22 cellular contexts compared by ENCODE assay signal in the genomic region with DNA sequence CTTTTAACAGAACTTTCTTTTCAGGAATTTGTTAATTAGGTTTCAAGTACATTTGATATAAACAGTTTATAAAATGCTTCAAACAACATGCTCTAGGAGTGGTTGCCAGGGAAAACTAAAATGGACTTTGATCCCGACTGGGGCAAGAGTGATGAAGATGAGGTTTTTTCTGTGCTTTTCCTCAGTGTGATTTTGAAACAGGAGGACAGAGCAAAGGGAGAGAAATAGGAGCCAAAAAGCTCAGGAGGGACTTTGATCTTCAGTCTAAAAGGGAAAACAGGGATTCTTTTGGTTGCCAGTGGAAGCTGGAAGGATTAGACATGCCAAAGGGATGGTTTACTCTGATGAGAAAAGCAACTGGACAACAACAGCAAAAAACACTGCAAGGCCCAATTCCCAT.
"Had no signal": no experiment of that assay in that cellular context is flagged by ENCODE, and none has a peak within 500 bp of the region (broad histone marks: within the 10 kb centered on the region; RNA-seq: fewer than 3 reads in every experiment).

No MANE protein-coding gene starts in this region.

- H3K36me3 Mint-ChIP-seq: activated naive CD8-positive, alpha-beta T cell treated with anti-CD3 and anti-CD28 coated beads for 36 hours; WTC11 had no signal

- H3K9me3 ChIP-seq: lower lobe of right lung, spleen, upper lobe of right lung had no signal

- H3K27me3 ChIP-seq: foreskin keratinocyte, spleen, upper lobe of right lung had no signal

- H3K27ac ChIP-seq: foreskin keratinocyte, lower lobe of right lung, parathyroid adenoma, spleen, upper lobe of right lung had no signal

- H3K4me1 ChIP-seq: lower lobe of right lung, parathyroid adenoma, spleen, upper lobe of right lung had no signal

- H3K36me3 ChIP-seq: lower lobe of right lung, spleen, upper lobe of right lung had no signal

- H3K4me3 ChIP-seq: lower lobe of right lung, spleen, upper lobe of right lung had no signal

- H3K9me3 Mint-ChIP-seq: activated T-cell treated with anti-CD3 and anti-CD28 coated beads, Interleukin-2, amount 50 U/mL, for 4 hours; activated T-helper 2 cell treated with anti-CD3 and anti-CD28 coated beads, Interferon-gamma antibody, Interleukin-2, Interleukin-4, amounts not matched to agents 10 μg/mL and 5 μg/mL and 100 μg/mL, durations not matched to agents 14 hours and 24 hours and 36 hours; T-helper 1 cell treated with Interleukin-12 subunit alpha and Interleukin-12 subunit beta and Interleukin-4 antibody, amounts not matched to agents 30 μg/mL and 1 μg/mL, for 36 hours; WTC11 had no signal

- H3K27ac Mint-ChIP-seq: activated naive CD8-positive, alpha-beta T cell treated with anti-CD3 and anti-CD28 coated beads for 36 hours; activated T-helper 2 cell treated with anti-CD3 and anti-CD28 coated beads, Interferon-gamma antibody, Interleukin-2, Interleukin-4, amounts not matched to agents 10 μg/mL and 5 μg/mL and 100 μg/mL, durations not matched to agents 14 hours and 24 hours and 36 hours; endodermal cell; T-helper 1 cell treated with Interleukin-12 subunit alpha and Interleukin-12 subunit beta and Interleukin-4 antibody, amounts not matched to agents 30 μg/mL and 1 μg/mL, for 36 hours; WTC11 had no signal

- H3K4me3 Mint-ChIP-seq: activated naive CD8-positive, alpha-beta T cell treated with anti-CD3 and anti-CD28 coated beads for 36 hours; activated T-cell treated with anti-CD3 and anti-CD28 coated beads, Interleukin-2, amount 50 U/mL, for 4 hours; endodermal cell; T-helper 1 cell treated with Interleukin-12 subunit alpha and Interleukin-12 subunit beta and Interleukin-4 antibody, amounts not matched to agents 30 μg/mL and 1 μg/mL, for 36 hours; WTC11 had no signal

- H3K4me1 Mint-ChIP-seq: activated naive CD8-positive, alpha-beta T cell treated with anti-CD3 and anti-CD28 coated beads for 36 hours had no signal

- DNase-seq: activated CD8-positive, alpha-beta memory T cell treated with anti-CD3 and anti-CD28 coated beads for 24 hours; activated CD8-positive, alpha-beta memory T cell treated with anti-CD3 and anti-CD28 coated beads, Interleukin-2, amount 50 U/mL, for 48 hours; activated naive CD4-positive, alpha-beta T cell treated with Interleukin-2 at 50 U/mL for 16 hours; activated naive CD8-positive, alpha-beta T cell treated with anti-CD3 and anti-CD28 coated beads for 36 hours; activated T-cell treated with anti-CD3 and anti-CD28 coated beads, Interleukin-2, amount 50 U/mL, for 4 hours; amniotic stem cell; cortex of kidney; endodermal cell; foreskin keratinocyte; glutamatergic neuron; lower lobe of right lung; nucleus accumbens; retina; spleen; stimulated activated CD4-positive, alpha-beta T cell treated with anti-CD3 and anti-CD28 coated beads, Interleukin-4, amount 100 ng/mL, for 1 hour; stimulated activated naive CD4-positive, alpha-beta T cell; T1000; upper lobe of right lung had no signal

- ATAC-seq: activated T-cell treated with anti-CD3 and anti-CD28 coated beads, Interleukin-2, amount 50 U/mL, for 4 hours; foreskin keratinocyte; lower lobe of right lung; upper lobe of right lung; WTC11 had no signal
